In genomic region chr2:232870002-232870765, GRCh38 we compare ENCODE assay signal across 1 cellular context.
A peak's percentile ranks its signal among the peaks of the same experiment; 100 is the strongest.
TF ChIP-seq lines count a peak whose summit lies in the region.

Gene SNORC (plus strand): TSS chr2:232870264. CDS start chr2:232870342, 78 bp downstream.

TF ChIP-seq in HepG2, 621 proteins besides CTCF, POLR2A, EP300 and RAD21 (continued from another document):
- TF ChIP-seq ZNF503 (CRISPR knock-in tag; IDR thresholded peaks at IDR 0.05) (no peak), ZNF232 (CRISPR knock-in tag; IDR thresholded peaks at IDR 0.05; ENCODE audit: borderline replicate concordance) (no peak), DDIT3 (CRISPR knock-in tag; IDR thresholded peaks at IDR 0.05) (no peak), ZNF816 (CRISPR knock-in tag; IDR thresholded peaks at IDR 0.05; ENCODE audit: borderline replicate concordance) (no peak), KLF13 (CRISPR knock-in tag; IDR thresholded peaks at IDR 0.05) (peak; percentile 15), ZNF567 (CRISPR knock-in tag; IDR thresholded peaks at IDR 0.05; ENCODE audit: borderline replicate concordance) (0 out of 2 replicates have a peak, but pooled peaks have one; percentile 74), JUNB (CRISPR knock-in tag; IDR thresholded peaks at IDR 0.05; ENCODE audit: borderline replicate concordance) (no peak), SNAPC5 (CRISPR knock-in tag; IDR thresholded peaks at IDR 0.05; ENCODE audit: borderline replicate concordance) (0 out of 2 replicates have a peak, but pooled peaks have one; percentile 38)
